ENCODE assay signal across 1 cellular context in genomic region chr2:216034065-216034464, GRCh38.
TF ChIP-seq lines count a peak whose summit lies in the region.

No MANE protein-coding gene starts in this region.

TF ChIP-seq in endothelial cell of umbilical vein, 7 proteins besides CTCF, POLR2A, EP300 and RAD21:
- TF ChIP-seq FOS (IDR thresholded peaks at IDR 0.05; ENCODE audit: borderline replicate concordance, insufficient read depth, low read length) = no peak
- TF ChIP-seq POLR2AphosphoS5 (IDR thresholded peaks at IDR 0.05; ENCODE audit: insufficient read depth, low read depth, low read length) = no peak
- no peak for TF ChIP-seq MYC (IDR thresholded peaks at IDR 0.05; ENCODE audit: low read depth, low read length)
